Comparison of ENCODE assay signal across 33 cellular contexts in genomic region chr11:70348191-70348590, GRCh38. TPM values are rescaled to one million over a fixed set of nuclear protein-coding genes. Genes with fewer than 3 reads are reported as not detected.
"Had no signal": no experiment of that assay in that cellular context is flagged by ENCODE, and none has a peak within 500 bp of the region (broad histone marks: within the 10 kb centered on the region; RNA-seq: fewer than 3 reads in every experiment).

No MANE protein-coding gene starts in this region.

- H3K4me1 ChIP-seq: body of pancreas, breast epithelium had no signal

- H3K9me3 ChIP-seq: adrenal gland, body of pancreas, breast epithelium had no signal

- DNase-seq: activated CD4-positive, alpha-beta memory T cell treated with anti-CD3 and anti-CD28 coated beads, Interleukin-2, amount 10 ng/mL, durations not matched to agents 7 days and 5 days; activated CD4-positive, alpha-beta T cell treated with anti-CD3 and anti-CD28 coated beads for 1 hour; activated CD4-positive, alpha-beta T cell treated with anti-CD3 and anti-CD28 coated beads for 36 hours; activated CD4-positive, alpha-beta T cell treated with anti-CD3 and anti-CD28 coated beads for 48 hours; activated CD4-positive, alpha-beta T cell treated with anti-CD3 and anti-CD28 coated beads, Interleukin-2, amount 10 ng/mL, durations not matched to agents 7 days and 5 days; activated CD4-positive, alpha-beta T cell treated with anti-CD3 and anti-CD28 coated beads, Interleukin-2, amount 50 U/mL, for 48 hours; activated CD4-positive, CD25-positive, alpha-beta regulatory T cell; activated CD8-positive, alpha-beta memory T cell treated with anti-CD3 and anti-CD28 coated beads for 24 hours; activated CD8-positive, alpha-beta memory T cell treated with anti-CD3 and anti-CD28 coated beads, Interleukin-2, amount 10 ng/mL, durations not matched to agents 7 days and 5 days; activated CD8-positive, alpha-beta memory T cell treated with anti-CD3 and anti-CD28 coated beads, Interleukin-2, amount 50 U/mL, for 48 hours; activated CD8-positive, alpha-beta T cell treated with anti-CD3 and anti-CD28 coated beads, Interleukin-2, amount 10 ng/mL, durations not matched to agents 7 days and 5 days; activated effector memory CD4-positive, alpha-beta T cell treated with Interleukin-2 at 50 U/mL for 16 hours; activated gamma-delta T cell; activated naive CD4-positive, alpha-beta T cell treated with anti-CD3 and anti-CD28 coated beads, Interleukin-2, amount 10 ng/mL, durations not matched to agents 7 days and 5 days; activated naive CD4-positive, alpha-beta T cell treated with Interleukin-2 at 50 U/mL for 16 hours; activated naive CD8-positive, alpha-beta T cell treated with anti-CD3 and anti-CD28 coated beads for 36 hours; activated T-cell treated with anti-CD3 and anti-CD28 coated beads, Interleukin-2, amount 50 U/mL, for 24 hours; activated T-cell treated with anti-CD3 and anti-CD28 coated beads, Interleukin-2, amount 50 U/mL, for 48 hours; amniotic stem cell; aorta; body of pancreas; brain microvascular endothelial cell; central memory CD4-positive, alpha-beta T cell; T-helper 1 cell; T-helper 2 cell; T-helper 9 cell had no signal

- H3K27me3 ChIP-seq: adrenal gland, body of pancreas, brain microvascular endothelial cell, breast epithelium had no signal

- H3K27ac ChIP-seq: adrenal gland, body of pancreas, brain microvascular endothelial cell, breast epithelium, VCaP had no signal

- H3K9me3 Mint-ChIP-seq: activated CD4-positive, alpha-beta memory T cell treated with anti-CD3 and anti-CD28 coated beads, Interleukin-2, amount 10 ng/mL, durations not matched to agents 7 days and 5 days; activated CD4-positive, alpha-beta T cell treated with anti-CD3 and anti-CD28 coated beads, Interleukin-2, amount 10 ng/mL, durations not matched to agents 7 days and 5 days; activated naive CD4-positive, alpha-beta T cell treated with anti-CD3 and anti-CD28 coated beads, Interleukin-2, amount 10 ng/mL, durations not matched to agents 7 days and 5 days; activated naive CD4-positive, alpha-beta T cell treated with anti-CD3 and anti-CD28 coated beads, Interleukin-2, amount 50 U/mL, for 72 hours; activated naive CD8-positive, alpha-beta T cell treated with anti-CD3 and anti-CD28 coated beads for 36 hours; activated T-cell treated with anti-CD3 and anti-CD28 coated beads, Interleukin-2, amount 50 U/mL, for 24 hours; activated T-helper 2 cell treated with anti-CD3 and anti-CD28 coated beads, Interferon-gamma antibody, Interleukin-2, Interleukin-4, amounts not matched to agents 10 μg/mL and 5 μg/mL and 100 μg/mL, durations not matched to agents 14 hours and 24 hours and 36 hours; T-helper 1 cell treated with Interleukin-12 subunit alpha and Interleukin-12 subunit beta and Interleukin-4 antibody, amounts not matched to agents 30 μg/mL and 1 μg/mL, for 36 hours; T-helper 2 cell treated with Interferon-gamma antibody and Interleukin-4, amounts not matched to agents 5 μg/mL and 100 μg/mL, for 36 hours had no signal

- H3K4me3 ChIP-seq: adrenal gland, body of pancreas, breast epithelium had no signal

- H3K4me1 Mint-ChIP-seq: activated CD4-positive, alpha-beta memory T cell treated with anti-CD3 and anti-CD28 coated beads, Interleukin-2, amount 10 ng/mL, durations not matched to agents 7 days and 5 days; activated CD4-positive, alpha-beta T cell treated with anti-CD3 and anti-CD28 coated beads for 36 hours; activated CD4-positive, alpha-beta T cell treated with anti-CD3 and anti-CD28 coated beads, Interleukin-2, amount 10 ng/mL, durations not matched to agents 7 days and 5 days; activated naive CD4-positive, alpha-beta T cell treated with anti-CD3 and anti-CD28 coated beads, Interleukin-2, amount 10 ng/mL, durations not matched to agents 7 days and 5 days; activated naive CD8-positive, alpha-beta T cell treated with anti-CD3 and anti-CD28 coated beads for 36 hours had no signal

- H3K4me3 Mint-ChIP-seq: activated CD4-positive, alpha-beta memory T cell treated with anti-CD3 and anti-CD28 coated beads, Interleukin-2, amount 10 ng/mL, durations not matched to agents 7 days and 5 days; activated CD4-positive, alpha-beta T cell treated with anti-CD3 and anti-CD28 coated beads for 36 hours; activated CD4-positive, alpha-beta T cell treated with anti-CD3 and anti-CD28 coated beads, Interleukin-2, amount 10 ng/mL, durations not matched to agents 7 days and 5 days; activated CD8-positive, alpha-beta memory T cell treated with anti-CD3 and anti-CD28 coated beads, Interleukin-2, amount 10 ng/mL, durations not matched to agents 7 days and 5 days; activated CD8-positive, alpha-beta T cell treated with anti-CD3 and anti-CD28 coated beads, Interleukin-2, amount 10 ng/mL, durations not matched to agents 7 days and 5 days; activated naive CD4-positive, alpha-beta T cell treated with anti-CD3 and anti-CD28 coated beads, Interleukin-2, amount 10 ng/mL, durations not matched to agents 7 days and 5 days; activated naive CD8-positive, alpha-beta T cell treated with anti-CD3 and anti-CD28 coated beads for 36 hours; activated T-cell treated with anti-CD3 and anti-CD28 coated beads, Interleukin-2, amount 50 U/mL, for 24 hours; T-helper 1 cell treated with Interleukin-12 subunit alpha and Interleukin-12 subunit beta and Interleukin-4 antibody, amounts not matched to agents 30 μg/mL and 1 μg/mL, for 36 hours; T-helper 2 cell treated with Interferon-gamma antibody and Interleukin-4, amounts not matched to agents 5 μg/mL and 100 μg/mL, for 36 hours had no signal

- H3K27ac Mint-ChIP-seq: activated CD4-positive, alpha-beta memory T cell treated with anti-CD3 and anti-CD28 coated beads, Interleukin-2, amount 10 ng/mL, durations not matched to agents 7 days and 5 days; activated CD4-positive, alpha-beta T cell treated with anti-CD3 and anti-CD28 coated beads for 36 hours; activated CD4-positive, alpha-beta T cell treated with anti-CD3 and anti-CD28 coated beads, Interleukin-2, amount 10 ng/mL, durations not matched to agents 7 days and 5 days; activated CD8-positive, alpha-beta memory T cell treated with anti-CD3 and anti-CD28 coated beads, Interleukin-2, amount 10 ng/mL, durations not matched to agents 7 days and 5 days; activated CD8-positive, alpha-beta T cell treated with anti-CD3 and anti-CD28 coated beads, Interleukin-2, amount 10 ng/mL, durations not matched to agents 7 days and 5 days; activated naive CD4-positive, alpha-beta T cell treated with anti-CD3 and anti-CD28 coated beads, Interleukin-2, amount 10 ng/mL, durations not matched to agents 7 days and 5 days; activated naive CD4-positive, alpha-beta T cell treated with anti-CD3 and anti-CD28 coated beads, Interleukin-2, amount 50 U/mL, for 72 hours; activated naive CD8-positive, alpha-beta T cell treated with anti-CD3 and anti-CD28 coated beads for 36 hours; activated T-cell treated with anti-CD3 and anti-CD28 coated beads, Interleukin-2, amount 50 U/mL, for 24 hours; activated T-helper 2 cell treated with anti-CD3 and anti-CD28 coated beads, Interferon-gamma antibody, Interleukin-2, Interleukin-4, amounts not matched to agents 10 μg/mL and 5 μg/mL and 100 μg/mL, durations not matched to agents 14 hours and 24 hours and 36 hours; T-helper 1 cell treated with Interleukin-12 subunit alpha and Interleukin-12 subunit beta and Interleukin-4 antibody, amounts not matched to agents 30 μg/mL and 1 μg/mL, for 36 hours; T-helper 2 cell treated with Interferon-gamma antibody and Interleukin-4, amounts not matched to agents 5 μg/mL and 100 μg/mL, for 36 hours had no signal

- H3K27me3 Mint-ChIP-seq: activated CD4-positive, alpha-beta memory T cell treated with anti-CD3 and anti-CD28 coated beads, Interleukin-2, amount 10 ng/mL, durations not matched to agents 7 days and 5 days; activated CD4-positive, alpha-beta T cell treated with anti-CD3 and anti-CD28 coated beads for 36 hours; activated CD4-positive, alpha-beta T cell treated with anti-CD3 and anti-CD28 coated beads, Interleukin-2, amount 10 ng/mL, durations not matched to agents 7 days and 5 days; activated CD8-positive, alpha-beta memory T cell treated with anti-CD3 and anti-CD28 coated beads, Interleukin-2, amount 10 ng/mL, durations not matched to agents 7 days and 5 days; activated naive CD4-positive, alpha-beta T cell treated with anti-CD3 and anti-CD28 coated beads, Interleukin-2, amount 10 ng/mL, durations not matched to agents 7 days and 5 days; activated naive CD8-positive, alpha-beta T cell treated with anti-CD3 and anti-CD28 coated beads for 36 hours; activated T-cell treated with anti-CD3 and anti-CD28 coated beads, Interleukin-2, amount 50 U/mL, for 24 hours had no signal

RNA-seq across cellular contexts. Expression of gene CTTN, which starts 50.1 kb away (rescaled TPM):
- total RNA-seq: activated CD8-positive, alpha-beta T cell treated with anti-CD3 and anti-CD28 coated beads, Interleukin-2, amount 10 ng/mL, durations not matched to agents 7 days and 5 days had no signal
